ENCODE assay signal across 25 cellular contexts in genomic region chr3:56881035-56881575, GRCh38.
DNase-seq lines count a peak whose midpoint lies in the region; ATAC-seq and TF ChIP-seq lines count a peak whose summit lies in the region.
"Had no signal": no experiment of that assay in that cellular context is flagged by ENCODE, and none has a peak within 500 bp of the region (broad histone marks: within the 10 kb centered on the region; RNA-seq: fewer than 3 reads in every experiment).

No MANE protein-coding gene starts in this region.

- H3K4me3 Mint-ChIP-seq in CD4-positive, alpha-beta memory T cell = no peak overlapping the region
- H3K4me3 Mint-ChIP-seq: H9, natural killer cell had no signal

- no peaks in the 10 kb centered on the region for H3K27me3 ChIP-seq in CD4-positive, alpha-beta memory T cell (ENCODE audit: insufficient read depth, low read length)
- H3K27me3 ChIP-seq in RWPE2 (ENCODE audit: insufficient read depth, poor library complexity, severe bottlenecking) = no peaks in the 10 kb centered on the region
- H3K27me3 ChIP-seq: gastroesophageal sphincter, ovary, testis had no signal

- CTCF ChIA-PET in CD4-positive, alpha-beta memory T cell (lab: Charles Lee; ENCODE audit: partially characterized antibody) = interaction anchor here (0.8 kb wide), 1 partner anchor 174 kb away, joined by 3 read pairs; no protein-coding TSS in a partner anchor

- no peak for DNase-seq in activated CD4-positive, CD25-positive, alpha-beta regulatory T cell treated with anti-CD3 and anti-CD28 coated beads, Interleukin-2, amount 50 U/mL, for 72 hours
- DNase-seq in CD4-positive, alpha-beta memory T cell = no peak
- DNase-seq in RWPE2 (ENCODE audit: low spot score) (no peak), epithelial cell of prostate (ENCODE audit: low read depth, low spot score) (no peak)
- no peak for DNase-seq in activated effector memory CD4-positive, alpha-beta T cell treated with anti-CD3 and anti-CD28 coated beads, Interleukin-2, amount 50 U/mL, for 16 hours
- DNase-seq: activated CD4-positive, alpha-beta T cell treated with anti-CD3 and anti-CD28 coated beads, Interleukin-2, amount 50 U/mL, for 48 hours; activated T-cell treated with anti-CD3 and anti-CD28 coated beads, Interleukin-2, amount 50 U/mL, for 1 hour; amygdala; Calu3; EL; H9; mesendoderm; natural killer cell; NCI-H1436 treated with DMSO at 0.1 percent for 48 hours; NCI-H69; ovary; Right ventricle myocardium superior; stimulated activated CD4-positive, alpha-beta T cell treated with anti-CD3 and anti-CD28 coated beads, Interleukin-15, amount 100 ng/mL, for 24 hours; testis had no signal

- peak overlapping the region; percentile 4 to 74 (median 45) for H3K27ac Mint-ChIP-seq in CD4-positive, alpha-beta memory T cell
- H3K27ac Mint-ChIP-seq: H9, natural killer cell had no signal

- peaks cover 32 to 33% of the 10 kb centered on the region in 2 donors for H3K36me3 Mint-ChIP-seq in CD4-positive, alpha-beta memory T cell
- H3K36me3 Mint-ChIP-seq: natural killer cell had no signal

- H3K36me3 ChIP-seq in CD4-positive, alpha-beta memory T cell (ENCODE audit: insufficient read depth, low read length) = no peaks in the 10 kb centered on the region
- H3K36me3 ChIP-seq in RWPE2 (ENCODE audit: low read depth) = no peaks in the 10 kb centered on the region
- H3K36me3 ChIP-seq: gastroesophageal sphincter, ovary had no signal

- peak; percentile 23 to 31 for ATAC-seq in activated CD4-positive, CD25-positive, alpha-beta regulatory T cell treated with anti-CD3 and anti-CD28 coated beads, Interleukin-2, amount 50 U/mL, for 24 hours
- ATAC-seq in RWPE2 (ENCODE audit: low read depth) = peak; percentile 58
- no peak for ATAC-seq in HG03280 (IDR thresholded peaks at IDR 0.05; ENCODE audit: unreplicated experiment)
- ATAC-seq in HG02870 (IDR thresholded peaks at IDR 0.05; ENCODE audit: unreplicated experiment) = no peak
- ATAC-seq: A549, gastroesophageal sphincter, natural killer cell, sciatic nerve had no signal

- no peak overlapping the region for H3K27ac ChIP-seq in CD4-positive, alpha-beta memory T cell (ENCODE audit: low read depth, low read length)
- peak overlapping the region; percentile 39 for H3K27ac ChIP-seq in RWPE2 (ENCODE audit: poor library complexity, severe bottlenecking)
- peak overlapping the region; percentile 45 for H3K27ac ChIP-seq in epithelial cell of prostate
- H3K27ac ChIP-seq: A549, gastroesophageal sphincter, ovary, testis had no signal

- no peaks in the 10 kb centered on the region for H3K27me3 Mint-ChIP-seq in CD4-positive, alpha-beta memory T cell

- no peaks in the 10 kb centered on the region for H3K9me3 ChIP-seq in CD4-positive, alpha-beta memory T cell (ENCODE audit: control insufficient read depth in 1 of 2, low read length in 2 of 2)
- H3K9me3 ChIP-seq in RWPE2 (ENCODE audit: severe bottlenecking) = no peaks in the 10 kb centered on the region
- H3K9me3 ChIP-seq: A549, gastroesophageal sphincter, ovary, testis had no signal

- H3K4me3 ChIP-seq in CD4-positive, alpha-beta memory T cell (ENCODE audit: low read length in 2 of 2) = no peak overlapping the region
- no peak overlapping the region for H3K4me3 ChIP-seq in RWPE2 (ENCODE audit: severe bottlenecking)
- H3K4me3 ChIP-seq: A549, gastroesophageal sphincter, ovary, testis had no signal

- peaks cover 48 to 90% (median 72%) of the 10 kb centered on the region in 4 donors for H3K4me1 Mint-ChIP-seq in CD4-positive, alpha-beta memory T cell

- POLR2A ChIA-PET in CD4-positive, alpha-beta memory T cell (lab: Charles Lee; ENCODE audit: partially characterized antibody) = interaction anchor here (1.5 kb wide), 1 partner anchor 19 kb away, joined by 3 read pairs; no protein-coding TSS in a partner anchor

- H3K9me3 Mint-ChIP-seq in CD4-positive, alpha-beta memory T cell = no peaks in the 10 kb centered on the region
- H3K9me3 Mint-ChIP-seq: H9, natural killer cell had no signal

- intact Hi-C loops in CD4-positive, alpha-beta memory T cell (cut with micrococcal nuclease) = no loop called here

- TF ChIP-seq CTCF in RWPE2 (IDR thresholded peaks at IDR 0.05; ENCODE audit: poor library complexity, severe bottlenecking) = no peak

- peaks cover 63% of the 10 kb centered on the region for H3K4me1 ChIP-seq in CD4-positive, alpha-beta memory T cell (ENCODE audit: insufficient read depth, low read length)
- H3K4me1 ChIP-seq in RWPE2 (ENCODE audit: insufficient read depth, poor library complexity, severe bottlenecking) = peaks cover 4% of the 10 kb centered on the region
- H3K4me1 ChIP-seq: A549 had no signal

Comparison
In these comparisons a context has a peak if more than half of its experiments do, and no peak if none do; other contexts are left out.
1. ATAC-seq: peak in activated CD4-positive, CD25-positive, alpha-beta regulatory T cell treated with anti-CD3 and anti-CD28 coated beads, Interleukin-2, amount 50 U/mL, for 24 hours (2 of 2) and RWPE2 (single experiment); none in HG03280 (single experiment) and HG02870 (single experiment).